9 cellular contexts compared by ENCODE assay signal in genomic region chr11:24344222-24344621, GRCh38.
"Had no signal": no experiment of that assay in that cellular context is flagged by ENCODE, and none has a peak within 500 bp of the region (broad histone marks: within the 10 kb centered on the region; RNA-seq: fewer than 3 reads in every experiment).

No MANE protein-coding gene starts in this region.

- H3K4me2 ChIP-seq: KMS-11 had no signal

- ATAC-seq: HCT116, HepG2 had no signal

- H3K4me3 Mint-ChIP-seq: H9, HFFc6, IgD-negative memory B cell had no signal

- DNase-seq: GOT3, H9, HFFc6, KBM-7 had no signal

- H3K9me3 Mint-ChIP-seq: H9, HFFc6 had no signal

- H3K27me3 Mint-ChIP-seq: IgD-negative memory B cell had no signal

- H3K4me1 Mint-ChIP-seq: IgD-negative memory B cell had no signal

- H3K27ac Mint-ChIP-seq: H9, HFFc6, IgD-negative memory B cell had no signal

- H3K9ac ChIP-seq: KMS-11 had no signal

- H3K27ac ChIP-seq: HL-60, KMS-11 had no signal

- H3K36me3 Mint-ChIP-seq: IgD-negative memory B cell had no signal
